In genomic region chr19:58561373-58562125, GRCh38 we compare ENCODE assay signal across 8 cellular contexts. TPM values are rescaled to one million over a fixed set of nuclear protein-coding genes. Genes with fewer than 3 reads are reported as not detected.
DNase-seq lines count a peak whose midpoint lies in the region; ATAC-seq and TF ChIP-seq lines count a peak whose summit lies in the region.

No MANE protein-coding gene starts in this region.

- H3K27ac Mint-ChIP-seq in activated CD4-positive, alpha-beta T cell treated with anti-CD3 and anti-CD28 coated beads, Interleukin-2, amount 10 ng/mL, durations not matched to agents 7 days and 5 days: peak overlapping the region; percentile 99

- intact Hi-C loops in left lung (cut with DNase I) (no loop called here), testis (cut with DNase I; ENCODE audit: low total_unique reads) (no loop called here), PC-9 (cut with micrococcal nuclease; ENCODE audit: unreplicated experiment) (no loop called here)

- H3K27me3 Mint-ChIP-seq in activated CD4-positive, alpha-beta T cell treated with anti-CD3 and anti-CD28 coated beads, Interleukin-2, amount 10 ng/mL, durations not matched to agents 7 days and 5 days: no peaks in the 10 kb centered on the region

- no peak for TF ChIP-seq CTCF in left lung (IDR thresholded peaks at IDR 0.05)
- no peak for TF ChIP-seq CTCF in testis (IDR thresholded peaks at IDR 0.05)
- TF ChIP-seq CTCF in PC-9 (conservative IDR thresholded peaks at IDR 0.05): no peak

- H3F3A ChIP-seq in PC-9 (ENCODE audit: insufficient read depth, low read depth): no peaks in the 10 kb centered on the region

- peaks cover 34% of the 10 kb centered on the region for H3K36me3 Mint-ChIP-seq in activated CD4-positive, alpha-beta T cell treated with anti-CD3 and anti-CD28 coated beads, Interleukin-2, amount 10 ng/mL, durations not matched to agents 7 days and 5 days (ENCODE audit: low read depth)

- no peaks in the 10 kb centered on the region for H3K79me2 ChIP-seq in PC-9 (ENCODE audit: low read depth)

- H3K27ac ChIP-seq in left lung (no peak overlapping the region), testis (peak overlapping the region in 1 of 2 donors; percentile 45), PC-9 (no peak overlapping the region)

- no peak overlapping the region for H3K4me2 ChIP-seq in PC-9

- no peak for ATAC-seq in left lung

- no peaks in the 10 kb centered on the region for H3K9me2 ChIP-seq in PC-9 (ENCODE audit: insufficient read depth)

- H3K4me3 Mint-ChIP-seq in activated CD4-positive, alpha-beta T cell treated with anti-CD3 and anti-CD28 coated beads, Interleukin-2, amount 10 ng/mL, durations not matched to agents 7 days and 5 days: peak overlapping the region; percentile 75

- H3K36me3 ChIP-seq in adipocyte (ENCODE audit: control insufficient read depth, insufficient read depth, low read length, severe bottlenecking): peaks cover 6% of the 10 kb centered on the region
- H3K36me3 ChIP-seq in left lung: peaks cover 0 to 9% of the 10 kb centered on the region in 2 donors
- H3K36me3 ChIP-seq in testis (ENCODE audit: low read depth, missing control alignments): no peaks in the 10 kb centered on the region
- peaks cover 5% of the 10 kb centered on the region for H3K36me3 ChIP-seq in H7 (replicated peaks; ENCODE audit: control insufficient read depth, insufficient read depth, low read length)
- H3K36me3 ChIP-seq in PC-9 (ENCODE audit: low read depth): no peaks in the 10 kb centered on the region

- H3K9me3 Mint-ChIP-seq in activated CD4-positive, alpha-beta T cell treated with anti-CD3 and anti-CD28 coated beads, Interleukin-2, amount 10 ng/mL, durations not matched to agents 7 days and 5 days: no peaks in the 10 kb centered on the region

- peaks cover 62% of the 10 kb centered on the region for H3K4me1 Mint-ChIP-seq in activated CD4-positive, alpha-beta T cell treated with anti-CD3 and anti-CD28 coated beads, Interleukin-2, amount 10 ng/mL, durations not matched to agents 7 days and 5 days

- no peak overlapping the region for H2AFZ ChIP-seq in PC-9

- no peak for TF ChIP-seq POLR2A in testis (IDR thresholded peaks at IDR 0.05)

- peak overlapping the region; percentile 64 for H3K4me3 ChIP-seq in adipocyte (ENCODE audit: low read length)
- peak overlapping the region; percentile 21 to 31 for H3K4me3 ChIP-seq in left lung
- H3K4me3 ChIP-seq in testis: peak overlapping the region; percentile 22 to 54
- no peak overlapping the region for H3K4me3 ChIP-seq in H7 (ENCODE audit: insufficient read depth, low read depth, low read length)
- H3K4me3 ChIP-seq in PC-9: no peak overlapping the region

- H3K27me3 ChIP-seq in adipocyte (replicated peaks; ENCODE audit: control insufficient read depth, insufficient read depth, low read length): no peaks in the 10 kb centered on the region
- H3K27me3 ChIP-seq in left lung: peaks cover 0 to 39% of the 10 kb centered on the region in 2 donors
- H3K27me3 ChIP-seq in testis: no peaks in the 10 kb centered on the region
- no peaks in the 10 kb centered on the region for H3K27me3 ChIP-seq in H7 (ENCODE audit: control insufficient read depth, insufficient read depth, low read length)
- no peaks in the 10 kb centered on the region for H3K27me3 ChIP-seq in PC-9 (ENCODE audit: insufficient read depth, low read depth)

- H4K20me1 ChIP-seq in PC-9 (ENCODE audit: insufficient read depth): no peaks in the 10 kb centered on the region

- no peaks in the 10 kb centered on the region for H3K9me3 ChIP-seq in adipocyte (ENCODE audit: control insufficient read depth, low read length)
- H3K9me3 ChIP-seq in left lung: no peaks in the 10 kb centered on the region
- no peaks in the 10 kb centered on the region for H3K9me3 ChIP-seq in testis
- H3K9me3 ChIP-seq in PC-9 (ENCODE audit: insufficient read depth, low read depth): no peaks in the 10 kb centered on the region

- no TSS peak for BruUV-seq in PC-9 (replicated peaks; lab: Mats Ljungman, UMichigan)

- POLR2A ChIA-PET in activated CD4-positive, alpha-beta T cell treated with anti-CD3 and anti-CD28 coated beads, Interleukin-2, amount 10 ng/mL, durations not matched to agents 7 days and 5 days (lab: Charles Lee): interaction anchor here (0.8 kb wide), 1 partner anchor 42 kb away, joined by 3 read pairs; the partner anchor contains the start of gene ZBTB45
- POLR2A ChIA-PET in PC-9 (lab: Charles Lee; ENCODE audit: unreplicated experiment): no interaction called here

- CTCF ChIA-PET in activated CD4-positive, alpha-beta T cell treated with anti-CD3 and anti-CD28 coated beads, Interleukin-2, amount 10 ng/mL, durations not matched to agents 7 days and 5 days (lab: Charles Lee): interaction anchor here (0.6 to 2.3 kb wide), 6 partner anchors 8 to 221 kb away, joined by 3 to 14 read pairs (median 3); partner anchors contain the start of gene MZF1
- CTCF ChIA-PET in PC-9 (lab: Charles Lee): no interaction called here

- peaks cover 37% of the 10 kb centered on the region for H3K4me1 ChIP-seq in adipocyte (ENCODE audit: control insufficient read depth, insufficient read depth, low read length)
- peaks cover 22 to 44% of the 10 kb centered on the region in 2 donors for H3K4me1 ChIP-seq in left lung
- peaks cover 47% of the 10 kb centered on the region for H3K4me1 ChIP-seq in testis
- no peaks in the 10 kb centered on the region for H3K4me1 ChIP-seq in PC-9 (replicated peaks; ENCODE audit: insufficient read depth)

- H3K9ac ChIP-seq in adipocyte (ENCODE audit: low read length): peak overlapping the region; percentile 74

- 41 to 43% methylated on average over 9 to 16 of the region's 16 CpGs for WGBS in testis, 2 donors

- no peak for DNase-seq in activated CD4-positive, alpha-beta T cell treated with anti-CD3 and anti-CD28 coated beads, Interleukin-2, amount 10 ng/mL, durations not matched to agents 7 days and 5 days
- DNase-seq in activated CD4-positive, alpha-beta T cell treated with anti-CD3 and anti-CD28 coated beads, Interleukin-2, amount 50 U/mL, for 4 hours: no peak
- DNase-seq in adipocyte (ENCODE audit: low read depth): no peak
- DNase-seq in left lung: no peak
- DNase-seq in testis: no peak
- no peak for DNase-seq in H7
- DNase-seq in PC-9: no peak
- DNase-seq in NOMO-1 treated with dmso at 0.1 percent for 144 hours (lab: John Stamatoyannopoulos, UW; ENCODE audit: unreplicated experiment): no peak

RNA-seq across cellular contexts. Expression of gene UBE2M, which starts 3.1 kb away (rescaled TPM):
- 10 to 100 TPM; 82.8 to 96.0 TPM for total RNA-seq in activated CD4-positive, alpha-beta T cell treated with anti-CD3 and anti-CD28 coated beads, Interleukin-2, amount 10 ng/mL, durations not matched to agents 7 days and 5 days
- total RNA-seq in left lung (10 to 100 TPM; 54.9 to 83.4 TPM), testis (10 to 100 TPM; 65.0 to 65.2 TPM), PC-9 (2021) (not detected in 2 replicates)
- polyA plus RNA-seq in testis (ENCODE audit: insufficient read depth, low read depth, low replicate concordance): 155 TPM
- total RNA-seq in H7 (2014; rRNA removed; shearing (Covaris generic)): 131 and 188 TPM in 2 replicates

RNA-seq across cellular contexts. Expression of gene CHMP2A, which starts 6.6 kb away (rescaled TPM):
- total RNA-seq in activated CD4-positive, alpha-beta T cell treated with anti-CD3 and anti-CD28 coated beads, Interleukin-2, amount 10 ng/mL, durations not matched to agents 7 days and 5 days: 100 to 1,000 TPM; 128 to 137 TPM
- 100 to 1,000 TPM; 107 to 120 TPM for total RNA-seq in left lung
- total RNA-seq in testis: 100 to 1,000 TPM; 115 to 126 TPM
- polyA plus RNA-seq in testis (ENCODE audit: insufficient read depth, low read depth, low replicate concordance): 155 TPM
- total RNA-seq in H7 (2014; rRNA removed; shearing (Covaris generic)): 85.9 and 96.2 TPM in 2 replicates
- 149 and 186 TPM in 2 replicates for total RNA-seq in PC-9 (2021)

RNA-seq across cellular contexts. Expression of gene MZF1, which starts 11.6 kb away (rescaled TPM):
- 10 to 100 TPM; 28.6 to 33.1 TPM for total RNA-seq in activated CD4-positive, alpha-beta T cell treated with anti-CD3 and anti-CD28 coated beads, Interleukin-2, amount 10 ng/mL, durations not matched to agents 7 days and 5 days
- total RNA-seq in left lung (10 to 100 TPM; 29.6 to 33.7 TPM), testis (10 to 100 TPM; 55.8 to 56.1 TPM), PC-9 (2021) (not detected in 2 replicates)
- 23.9 TPM for polyA plus RNA-seq in testis (ENCODE audit: insufficient read depth, low read depth, low replicate concordance)
- 11.0 and 12.5 TPM in 2 replicates for total RNA-seq in H7 (2014; rRNA removed; shearing (Covaris generic))

RNA-seq across cellular contexts. Expression of gene TRIM28, which starts 17.7 kb away (rescaled TPM):
- total RNA-seq in activated CD4-positive, alpha-beta T cell treated with anti-CD3 and anti-CD28 coated beads, Interleukin-2, amount 10 ng/mL, durations not matched to agents 7 days and 5 days: 100 to 1,000 TPM; 457 to 560 TPM
- total RNA-seq in left lung (100 to 1,000 TPM; 231 to 261 TPM), testis (100 to 1,000 TPM; 415 to 521 TPM), PC-9 (2021) (311 and 322 TPM in 2 replicates)
- polyA plus RNA-seq in testis (ENCODE audit: insufficient read depth, low read depth, low replicate concordance): 694 TPM
- total RNA-seq in H7 (2014; rRNA removed; shearing (Covaris generic)): 1,648 and 1,979 TPM in 2 replicates

RNA-seq across cellular contexts. Expression of gene ZBTB45, which starts 41.9 kb away (rescaled TPM):
- total RNA-seq in activated CD4-positive, alpha-beta T cell treated with anti-CD3 and anti-CD28 coated beads, Interleukin-2, amount 10 ng/mL, durations not matched to agents 7 days and 5 days: 10 to 100 TPM; 17.9 to 19.9 TPM
- total RNA-seq in left lung (10 to 100 TPM; 12.7 to 17.7 TPM), testis (10 to 100 TPM; 14.0 to 15.1 TPM), PC-9 (2021) (8.1 and 8.9 TPM in 2 replicates)
- 6.9 TPM for polyA plus RNA-seq in testis (ENCODE audit: insufficient read depth, low read depth, low replicate concordance)
- 12.6 and 20.4 TPM in 2 replicates for total RNA-seq in H7 (2014; rRNA removed; shearing (Covaris generic))

Comparison
In these comparisons a context has a peak if more than half of its experiments do, and no peak if none do; other contexts are left out.
1. H3K4me3 ChIP-seq: peak in adipocyte (single experiment), left lung (2 of 2) and testis (2 of 2); none in H7 (single experiment) and PC-9 (single experiment).
2. RNA of gene UBE2M, which starts 3.1 kb away (total RNA-seq): 131 to 188 TPM in H7, 82.8 to 96.0 TPM in activated CD4-positive, alpha-beta T cell treated with anti-CD3 and anti-CD28 coated beads, Interleukin-2, amount 10 ng/mL, durations not matched to agents 7 days and 5 days, 54.9 to 83.4 TPM in left lung and 65.0 to 65.2 TPM in testis; not detected in PC-9; every median in the first group is over 10 times any median in the second.
3. RNA of gene MZF1, which starts 11.6 kb away (total RNA-seq): 55.8 to 56.1 TPM in testis, 29.6 to 33.7 TPM in left lung, 28.6 to 33.1 TPM in activated CD4-positive, alpha-beta T cell treated with anti-CD3 and anti-CD28 coated beads, Interleukin-2, amount 10 ng/mL, durations not matched to agents 7 days and 5 days and 11.0 to 12.5 TPM in H7; not detected in PC-9; every median in the first group is over 10 times any median in the second.